Comparison of ENCODE assay signal across 28 cellular contexts in genomic region chr9:106443520-106443919, GRCh38.
"Had no signal": no experiment of that assay in that cellular context is flagged by ENCODE, and none has a peak within 500 bp of the region (broad histone marks: within the 10 kb centered on the region; RNA-seq: fewer than 3 reads in every experiment).

No MANE protein-coding gene starts in this region.

- H3K27ac ChIP-seq: stomach, suprapubic skin, testis, thoracic aorta, thyroid gland, tibial artery, tibial nerve, transverse colon, upper lobe of left lung, upper lobe of right lung, uterus, vagina had no signal

- H3K4me3 Mint-ChIP-seq: stimulated activated effector memory CD8-positive, alpha-beta T cell treated with anti-CD3 and anti-CD28 coated beads, Interleukin-12 subunit alpha, Interleukin-12 subunit beta, amount 100 ng/mL, for 72 hours; stimulated activated memory B cell treated with anti-CD40 and anti-IgM and Interleukin-4, amounts not matched to agents 10 μg/mL and 1 μg/mL and 100 μg/mL, for 72 hours; stimulated activated naive B cell treated with anti-CD40 and anti-IgM and Interleukin-4, amounts not matched to agents 10 μg/mL and 1 μg/mL and 100 μg/mL, for 72 hours; stimulated activated naive CD8-positive, alpha-beta T cell treated with anti-CD3 and anti-CD28 coated beads, Interleukin-15, amount 100 ng/mL, for 72 hours; stimulated activated naive CD8-positive, alpha-beta T cell treated with anti-CD3 and anti-CD28 coated beads, Interleukin-15, Interleukin-2, amounts not matched to agents 100 ng/mL and 50 ng/mL, for 24 hours; type B pancreatic cell had no signal

- DNase-seq: stimulated activated CD4-positive, alpha-beta T cell treated with anti-CD3 and anti-CD28 coated beads, Interleukin-2, amount 100 ng/mL, for 48 hours; stimulated activated CD4-positive, alpha-beta T cell treated with anti-CD3 and anti-CD28 coated beads, Interleukin-4, amount 100 ng/mL, for 1 hour; stimulated activated CD4-positive, alpha-beta T cell treated with anti-CD3 and anti-CD28 coated beads, Interleukin-4, amount 100 ng/mL, for 24 hours; stimulated activated CD4-positive, alpha-beta T cell treated with anti-CD3 and anti-CD28 coated beads, Interleukin-4, amount 100 ng/mL, for 4 hours; stimulated activated CD8-positive, alpha-beta memory T cell treated with anti-CD3 and anti-CD28 coated beads, Interleukin-4, amount 100 ng/mL, for 48 hours; stimulated activated naive B cell treated with anti-CD40 and anti-IgM and Interleukin-4, amounts not matched to agents 10 μg/mL and 1 μg/mL and 100 μg/mL, for 72 hours; stimulated activated naive CD4-positive, alpha-beta T cell treated with Interleukin-2 at 50 U/mL for 16 hours; stimulated activated naive CD8-positive, alpha-beta T cell treated with anti-CD3 and anti-CD28 coated beads, Interleukin-15, amount 100 ng/mL, for 72 hours; stimulated activated naive CD8-positive, alpha-beta T cell treated with anti-CD3 and anti-CD28 coated beads, Interleukin-15, Interleukin-2, amounts not matched to agents 100 U/mL and 50 U/mL, for 24 hours; stomach; substantia nigra; testis; thyroid gland; tibial artery; transverse colon; trophoblast cell; upper lobe of left lung; upper lobe of right lung; uterus had no signal

- H3K27me3 ChIP-seq: stomach, suprapubic skin, testis, thyroid gland, tibial artery, tibial nerve, transverse colon, upper lobe of left lung, upper lobe of right lung, uterus, vagina had no signal

- H3K9me3 ChIP-seq: stomach, suprapubic skin, testis, thoracic aorta, thyroid gland, tibial artery, tibial nerve, transverse colon, upper lobe of left lung, upper lobe of right lung, uterus, vagina had no signal

- H3K4me1 ChIP-seq: stomach, suprapubic skin, testis, thyroid gland, tibial artery, transverse colon, upper lobe of left lung, upper lobe of right lung, uterus, vagina had no signal

- H3K4me1 Mint-ChIP-seq: stimulated activated effector memory CD8-positive, alpha-beta T cell treated with anti-CD3 and anti-CD28 coated beads, Interleukin-12 subunit alpha, Interleukin-12 subunit beta, amount 100 ng/mL, for 72 hours; stimulated activated memory B cell treated with anti-CD40 and anti-IgM and Interleukin-4, amounts not matched to agents 10 μg/mL and 1 μg/mL and 100 μg/mL, for 72 hours; stimulated activated naive B cell treated with anti-CD40 and anti-IgM and Interleukin-4, amounts not matched to agents 10 μg/mL and 1 μg/mL and 100 μg/mL, for 72 hours; stimulated activated naive CD8-positive, alpha-beta T cell treated with anti-CD3 and anti-CD28 coated beads, Interleukin-15, amount 100 ng/mL, for 72 hours had no signal

- H3K36me3 Mint-ChIP-seq: stimulated activated effector memory CD8-positive, alpha-beta T cell treated with anti-CD3 and anti-CD28 coated beads, Interleukin-12 subunit alpha, Interleukin-12 subunit beta, amount 100 ng/mL, for 72 hours; stimulated activated memory B cell treated with anti-CD40 and anti-IgM and Interleukin-4, amounts not matched to agents 10 μg/mL and 1 μg/mL and 100 μg/mL, for 72 hours; stimulated activated naive B cell treated with anti-CD40 and anti-IgM and Interleukin-4, amounts not matched to agents 10 μg/mL and 1 μg/mL and 100 μg/mL, for 72 hours had no signal

- H3K27me3 Mint-ChIP-seq: stimulated activated memory B cell treated with anti-CD40 and anti-IgM and Interleukin-4, amounts not matched to agents 10 μg/mL and 1 μg/mL and 100 μg/mL, for 72 hours; stimulated activated naive B cell treated with anti-CD40 and anti-IgM and Interleukin-4, amounts not matched to agents 10 μg/mL and 1 μg/mL and 100 μg/mL, for 72 hours; stimulated activated naive CD8-positive, alpha-beta T cell treated with anti-CD3 and anti-CD28 coated beads, Interleukin-15, amount 100 ng/mL, for 72 hours; stimulated activated naive CD8-positive, alpha-beta T cell treated with anti-CD3 and anti-CD28 coated beads, Interleukin-15, Interleukin-2, amounts not matched to agents 100 ng/mL and 50 ng/mL, for 24 hours; type B pancreatic cell had no signal

- FAIRE-seq: urothelium cell line had no signal

- H3K27ac Mint-ChIP-seq: stimulated activated effector memory CD8-positive, alpha-beta T cell treated with anti-CD3 and anti-CD28 coated beads, Interleukin-12 subunit alpha, Interleukin-12 subunit beta, amount 100 ng/mL, for 72 hours; stimulated activated memory B cell treated with anti-CD40 and anti-IgM and Interleukin-4, amounts not matched to agents 10 μg/mL and 1 μg/mL and 100 μg/mL, for 72 hours; stimulated activated naive B cell treated with anti-CD40 and anti-IgM and Interleukin-4, amounts not matched to agents 10 μg/mL and 1 μg/mL and 100 μg/mL, for 72 hours; stimulated activated naive CD8-positive, alpha-beta T cell treated with anti-CD3 and anti-CD28 coated beads, Interleukin-15, Interleukin-2, amounts not matched to agents 100 ng/mL and 50 ng/mL, for 24 hours; type B pancreatic cell had no signal

- H3K4me3 ChIP-seq: stomach, suprapubic skin, testis, thoracic aorta, thyroid gland, tibial artery, tibial nerve, transverse colon, upper lobe of left lung, upper lobe of right lung, uterus, vagina had no signal

- H3K36me3 ChIP-seq: stomach, suprapubic skin, thoracic aorta, thyroid gland, tibial artery, tibial nerve, transverse colon, upper lobe of left lung, upper lobe of right lung, uterus, vagina had no signal

- ATAC-seq: stimulated activated effector memory CD8-positive, alpha-beta T cell treated with anti-CD3 and anti-CD28 coated beads, Interleukin-12 subunit alpha, Interleukin-12 subunit beta, amount 100 ng/mL, for 72 hours; stimulated activated memory B cell treated with anti-CD40 and anti-IgM and Interleukin-4, amounts not matched to agents 10 μg/mL and 1 μg/mL and 100 μg/mL, for 72 hours; stimulated activated naive B cell treated with anti-CD40 and anti-IgM and Interleukin-4, amounts not matched to agents 10 μg/mL and 1 μg/mL and 100 μg/mL, for 72 hours; stimulated activated naive CD8-positive, alpha-beta T cell treated with anti-CD3 and anti-CD28 coated beads, Interleukin-15, amount 100 ng/mL, for 72 hours; stimulated activated naive CD8-positive, alpha-beta T cell treated with anti-CD3 and anti-CD28 coated beads, Interleukin-15, Interleukin-2, amounts not matched to agents 100 U/mL and 50 U/mL, for 24 hours; upper lobe of right lung had no signal
